ENCODE assay signal across 8 cellular contexts in the genomic region with DNA sequence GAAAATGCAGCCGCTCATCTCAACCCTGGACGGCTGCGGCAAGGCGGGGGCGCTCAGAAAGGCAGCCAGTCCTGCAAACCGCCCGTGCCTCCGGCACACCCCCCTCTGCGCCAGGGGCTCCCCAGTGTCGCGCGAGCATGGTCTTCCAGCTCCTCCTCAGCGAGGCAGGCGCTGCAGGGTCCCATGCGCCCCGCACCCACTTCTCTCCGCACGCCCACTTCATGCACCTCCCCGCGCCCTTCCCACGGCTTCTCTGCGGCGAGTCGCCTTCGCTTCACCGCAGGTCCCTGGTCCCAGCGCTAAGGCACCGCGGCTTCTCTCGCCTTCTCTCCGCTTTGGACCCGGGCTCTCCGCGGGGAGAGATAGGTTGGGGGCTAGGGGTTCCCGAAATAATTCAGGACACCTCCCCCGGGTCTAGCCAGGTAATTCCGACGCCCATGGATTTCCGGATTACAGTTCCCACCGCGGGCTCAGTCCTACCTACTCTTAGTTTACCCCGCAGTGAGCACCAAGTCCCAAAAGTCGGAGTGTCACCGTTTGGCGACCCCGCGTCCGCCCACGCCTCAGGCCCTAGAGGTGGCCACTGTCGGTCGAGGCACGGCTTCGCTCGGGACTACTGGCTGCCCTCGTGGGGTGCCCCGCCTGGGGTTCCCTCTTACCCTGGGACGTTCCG.
DNase-seq lines count a peak whose midpoint lies in the region; TF ChIP-seq lines count a peak whose summit lies in the region.

No MANE protein-coding gene starts in this region.

- DNase-seq in MM.1S (no peak), epithelial cell of proximal tubule (ENCODE audit: low read depth) (no peak), neural crest cell (ENCODE audit: low read depth, low spot score) (no peak), GOT3 (lab: John Stamatoyannopoulos, UW) (no peak), NCI-H524 (lab: John Stamatoyannopoulos, UW) (no peak), NCI-H82 (lab: John Stamatoyannopoulos, UW) (no peak), KBM-7 (no peak)

- H3K4me1 ChIP-seq in ACC112 (ENCODE audit: control insufficient read depth, insufficient read depth, low read length, unreplicated experiment) (no peaks in the 10 kb centered on the region), MM.1S (ENCODE audit: low read length) (no peaks in the 10 kb centered on the region)

- H3K9me3 ChIP-seq in MM.1S (replicated peaks; ENCODE audit: insufficient read depth, low read length), result no peaks in the 10 kb centered on the region

- H3K27me3 Mint-ChIP-seq in neural crest cell (ENCODE audit: low read depth), result peaks cover 82% of the 10 kb centered on the region

- peak overlapping the region; percentile 40; the same call in 1 of the 2 replicates for H3K4me3 ChIP-seq in ACC112 (ENCODE audit: low read depth, low read length)
- H3K4me3 ChIP-seq in MM.1S (ENCODE audit: low read length), result 0 out of 2 replicates have a peak overlapping the region, but pooled peaks have one; percentile 23
- H3K4me3 ChIP-seq in epithelial cell of proximal tubule (ENCODE audit: low read depth, low read length), result peak overlapping the region; percentile 7

- H3K4me3 Mint-ChIP-seq in neural crest cell, result peak overlapping the region; percentile 47

- H3K27me3 ChIP-seq in ACC112 (ENCODE audit: insufficient read depth, low read length), result peaks cover 84% of the 10 kb centered on the region
- peaks cover 74% of the 10 kb centered on the region for H3K27me3 ChIP-seq in MM.1S (replicated peaks; ENCODE audit: insufficient read depth, low read length)

- H3K4me2 ChIP-seq in MM.1S (ENCODE audit: low read depth, low read length), result peak overlapping the region; percentile 56; the same call in 1 of the 2 replicates

- no peak overlapping the region for H3K27ac Mint-ChIP-seq in neural crest cell (ENCODE audit: unreplicated experiment)

- no peak overlapping the region for H2AFZ ChIP-seq in ACC112 (ENCODE audit: low read length, unreplicated experiment)
- no peak overlapping the region for H2AFZ ChIP-seq in MM.1S (ENCODE audit: low read length)

- H4K20me1 ChIP-seq in MM.1S (ENCODE audit: insufficient read depth, low read length), result no peaks in the 10 kb centered on the region

- H3K36me3 Mint-ChIP-seq in neural crest cell (ENCODE audit: low read depth), result no peaks in the 10 kb centered on the region

- in situ Hi-C loops in KBM-7 (cut with MboI; ENCODE audit: low pct_unique_long_range_greater_than_20kb, low sequenced_read_pairs), result no loop called here

- TF ChIP-seq CTCF in MM.1S (IDR thresholded peaks at IDR 0.05; ENCODE audit: low read length) (no peak), epithelial cell of proximal tubule (conservative IDR thresholded peaks at IDR 0.05; ENCODE audit: low read depth, low read length) (no peak), neural crest cell (conservative IDR thresholded peaks at IDR 0.05) (no peak)

- H3K4me1 Mint-ChIP-seq in neural crest cell, result peaks cover 45% of the 10 kb centered on the region

- no peaks in the 10 kb centered on the region for H3K9me3 Mint-ChIP-seq in neural crest cell

- no peaks in the 10 kb centered on the region for H3F3A ChIP-seq in MM.1S (ENCODE audit: insufficient read depth, low read length)

- no peaks in the 10 kb centered on the region for H3K36me3 ChIP-seq in ACC112 (ENCODE audit: insufficient read depth, low read length)
- no peaks in the 10 kb centered on the region for H3K36me3 ChIP-seq in MM.1S (replicated peaks; ENCODE audit: insufficient read depth, low read length)

- H3K27ac ChIP-seq in ACC112 (ENCODE audit: low read depth, low read length) (no peak overlapping the region), MM.1S (ENCODE audit: low read length) (no peak overlapping the region)

- no peaks in the 10 kb centered on the region for H3K9me2 ChIP-seq in MM.1S (replicated peaks; ENCODE audit: insufficient read depth, low read length)

- H3K79me2 ChIP-seq in ACC112 (ENCODE audit: control insufficient read depth, insufficient read depth, low read length, unreplicated experiment), result no peaks in the 10 kb centered on the region
- H3K79me2 ChIP-seq in MM.1S (ENCODE audit: low read length), result no peaks in the 10 kb centered on the region

- no peak overlapping the region for H3K9ac ChIP-seq in MM.1S (ENCODE audit: low read length)
